Comparison of ENCODE assay signal across 8 cellular contexts in the genomic region with DNA sequence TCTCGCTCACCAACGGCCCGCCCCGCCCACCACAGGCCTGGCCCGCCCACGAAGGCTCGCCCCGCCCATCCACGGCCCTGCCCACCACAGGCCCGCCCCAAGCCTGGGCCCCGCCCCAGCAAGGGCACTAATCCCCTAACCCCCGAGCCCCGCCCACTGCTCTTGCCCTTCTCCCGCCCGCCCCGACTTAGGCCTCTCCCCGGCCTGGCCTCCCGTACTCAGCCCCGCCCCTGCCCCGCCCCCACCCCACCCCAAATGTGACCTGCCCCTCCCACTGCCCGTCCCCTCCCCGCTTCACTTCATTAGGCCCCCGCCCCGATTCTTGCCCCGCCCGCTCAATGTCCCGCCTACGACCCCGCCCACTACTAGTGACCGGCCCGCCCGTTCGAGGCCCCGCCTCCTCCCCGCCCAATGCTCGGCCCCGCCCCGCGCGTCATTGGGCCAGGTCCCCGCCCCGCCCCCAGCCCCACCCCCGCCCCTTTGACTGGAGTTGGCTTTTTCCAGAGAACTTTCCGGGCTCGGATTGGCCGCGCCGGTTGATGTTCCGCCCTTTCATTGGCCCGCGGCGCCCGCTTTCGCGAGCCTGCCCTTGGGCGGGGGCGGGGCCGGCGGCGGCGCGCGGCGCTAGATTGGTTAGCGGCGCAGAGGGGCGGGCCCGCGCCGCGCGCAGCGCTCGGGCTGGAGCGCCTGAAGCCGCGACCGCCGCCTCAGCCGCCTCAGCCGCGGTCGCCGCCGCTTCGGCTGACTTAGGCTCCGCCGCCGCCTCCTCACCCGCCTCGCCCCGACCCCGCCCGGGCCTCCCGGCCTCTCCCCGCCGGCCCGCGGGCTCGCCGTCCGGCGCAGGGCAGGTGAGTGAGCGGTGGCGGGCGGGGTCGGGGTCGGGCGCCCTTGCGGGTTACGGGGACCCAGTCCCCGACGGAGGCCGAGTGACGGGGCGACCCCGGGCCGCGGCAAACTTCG. TPM values are rescaled to one million over a fixed set of nuclear protein-coding genes. Genes with fewer than 3 reads are reported as not detected.
DNase-seq lines count a peak whose midpoint lies in the region; ATAC-seq and TF ChIP-seq lines count a peak whose summit lies in the region.

A gene (plus strand): TSS at position 705 of the 960 bp plus-strand sequence. CDS start 206,361 bp downstream, outside the sequence.

- no peak for TF ChIP-seq RAD21 in HCT116 (IDR thresholded peaks at IDR 0.05; ENCODE audit: low read depth)

- peak; percentile 92 for DNase-seq in ELF-1 (ENCODE audit: low read depth, low spot score)
- DNase-seq in HCT116 (ENCODE audit: low read depth, low spot score): peak; percentile 61
- DNase-seq in NCI-H1105 treated with DMSO at 0.1 percent for 48 hours (lab: John Stamatoyannopoulos, UW): peak; percentile 92
- peak; percentile 62 to 96 (median 94) for DNase-seq in T-helper 2 cell
- DNase-seq in amniotic stem cell (lab: John Stamatoyannopoulos, UW): peak; percentile 85
- DNase-seq in right cardiac atrium: peak; percentile 97 to 98 (median 98)
- DNase-seq in putamen (ENCODE audit: low spot score): peak; percentile 93

- no peak within 1 kb of the TSS for H3K27ac ChIP-seq in HCT116 (ENCODE audit: low read depth, low read length)
- H3K27ac ChIP-seq in right cardiac atrium (ENCODE audit: low read length): no peak within 1 kb of the TSS
- H3K27ac ChIP-seq in urinary bladder (ENCODE audit: low read depth): no peak within 1 kb of the TSS

- WGBS in right cardiac atrium: 2% methylated on average over 118 of the region's 120 CpGs
- 2% methylated on average over 120 of the region's 120 CpGs for WGBS in urinary bladder

- peak within 1 kb of the TSS; percentile 32; a peak in 3 of 4 replicates for H3K4me3 ChIP-seq in HCT116 (replicated peaks in 1 of 2; ENCODE audit: low read depth in 1 of 2, low read length in 2 of 2)
- peak within 1 kb of the TSS; percentile 95 for H3K4me3 ChIP-seq in right cardiac atrium (ENCODE audit: low read length)
- H3K4me3 ChIP-seq in urinary bladder (ENCODE audit: low read depth, low read length): peak within 1 kb of the TSS; percentile 51

- CTCF ChIA-PET in HCT116 (lab: Charles Lee): no interaction called here

- H3K9me3 ChIP-seq in HCT116 (ENCODE audit: control insufficient read depth in 1 of 2, insufficient read depth in 1 of 2, low read depth in 1 of 2, low read length in 2 of 2) (no peaks in the 10 kb centered on the region), right cardiac atrium (ENCODE audit: control insufficient read depth, low read length) (no peaks in the 10 kb centered on the region)

- no TSS peak for BruUV-seq in HCT116 (replicated peaks; lab: Mats Ljungman, UMichigan)

- no peaks in the 10 kb centered on the region for H4K20me1 ChIP-seq in HCT116 (ENCODE audit: insufficient read depth)

- peak; percentile 86 for ATAC-seq in HCT116
- peak; percentile 94 to 95 for ATAC-seq in right cardiac atrium

- RAD21 ChIA-PET in HCT116 (lab: Charles Lee; ENCODE audit: low non-redundant PET in 1 of 2, low total read pairs in 2 of 2, uncharacterized antibody in 2 of 2, unreplicated experiment in 2 of 2): no interaction called here

- H2AFZ ChIP-seq in HCT116 (ENCODE audit: low read depth, low read length, poor library complexity, severe bottlenecking): no peak within 1 kb of the TSS

- no peaks in the 10 kb centered on the region for H3K9me2 ChIP-seq in HCT116 (ENCODE audit: insufficient read depth)

- H3K27me3 ChIP-seq in HCT116 (ENCODE audit: insufficient read depth, low read length) (peaks cover 5% of the 10 kb centered on the region; the same call in 1 of the 2 replicates), right cardiac atrium (ENCODE audit: control insufficient read depth, insufficient read depth) (no peaks in the 10 kb centered on the region)

- H3K36me3 ChIP-seq in HCT116 (ENCODE audit: control insufficient read depth in 1 of 2, insufficient read depth in 2 of 2, low read length in 2 of 2) (no peaks in the 10 kb centered on the region), urinary bladder (ENCODE audit: insufficient read depth) (no peaks in the 10 kb centered on the region)

- no peak within 1 kb of the TSS for H3K9ac ChIP-seq in HCT116 (ENCODE audit: low read length)

- POLR2A ChIA-PET in HCT116 (lab: Charles Lee): no interaction called here

- TF ChIP-seq CTCF in HCT116 (IDR thresholded peaks at IDR 0.05 in 2 of 3, conservative IDR thresholded peaks at IDR 0.05 in 1 of 3; ENCODE audit: borderline replicate concordance in 1 of 3, insufficient read depth in 1 of 3, low read depth in 2 of 3, low read length in 2 of 3): no peak

- H3K4me1 ChIP-seq in HCT116 (ENCODE audit: control insufficient read depth in 1 of 2, insufficient read depth in 2 of 2, low read length in 2 of 2) (no peaks in the 10 kb centered on the region), right cardiac atrium (ENCODE audit: control insufficient read depth, insufficient read depth, low read length) (no peaks in the 10 kb centered on the region), urinary bladder (ENCODE audit: insufficient read depth) (no peaks in the 10 kb centered on the region)

- H3K79me2 ChIP-seq in HCT116 (ENCODE audit: insufficient read depth, low read length): no peaks in the 10 kb centered on the region

- H3K4me2 ChIP-seq in HCT116 (ENCODE audit: low read length): peak within 1 kb of the TSS; percentile 51

- intact Hi-C loops in HCT116 (cut with micrococcal nuclease): loop anchor here (5.0 kb wide), 1 partner anchor 91 kb away; no protein-coding TSS in a partner anchor
- intact Hi-C loops in right cardiac atrium (cut with DNase I): no loop called here

- no peak for TF ChIP-seq POLR2A in HCT116 (IDR thresholded peaks at IDR 0.05; ENCODE audit: borderline replicate concordance, extremely low read depth, insufficient read depth, insufficient read length)

TF ChIP-seq in HCT116, 20 proteins besides CTCF, POLR2A, EP300 and RAD21:
- TF ChIP-seq POLR2AphosphoS5 (IDR thresholded peaks at IDR 0.05; ENCODE audit: low read depth, low read length): 0 out of 2 replicates have a peak, but pooled peaks have one; percentile 16
- TF ChIP-seq ZNF274 (IDR thresholded peaks at IDR 0.05; ENCODE audit: low read depth, low read length): no peak
- TF ChIP-seq SP1 (IDR thresholded peaks at IDR 0.05; ENCODE audit: low read depth): peak; percentile 35; the same call in 1 of the 2 replicates

RNA-seq across cellular contexts. Expression of the gene that starts here (rescaled TPM):
- total RNA-seq in HCT116 (2021; ENCODE audit: unreplicated experiment): 3.1 TPM
- 1.6 and 1.7 TPM in 2 replicates for polyA plus RNA-seq in HCT116 (2012)
- total RNA-seq in right cardiac atrium: 1 to 10 TPM; 1.2 to 4.9 (median 3.9) TPM
- 1.6 TPM for polyA plus RNA-seq in right cardiac atrium
- total RNA-seq in urinary bladder: 4.3 TPM
- 4.6 TPM for polyA plus RNA-seq in urinary bladder

Comparison
In these comparisons a context has a peak if more than half of its experiments do, and no peak if none do; other contexts are left out.
1. H3K4me3 ChIP-seq: peak in every context shown above with its lines; median percentile 95 in right cardiac atrium; 51 in urinary bladder; 32 in HCT116.